Comparison of ENCODE assay signal across 8 cellular contexts in genomic region chr10:69123747-69124557, GRCh38. TPM values are rescaled to one million over a fixed set of nuclear protein-coding genes. Genes with fewer than 3 reads are reported as not detected.
A peak's percentile ranks its signal among the peaks of the same experiment; 100 is the strongest.
DNase-seq lines count a peak whose midpoint lies in the region; ATAC-seq and TF ChIP-seq lines count a peak whose summit lies in the region.

VPS26A (plus strand) TSS chr10:69124178; CDS start chr10:69124278, 100 bp downstream.

- peak within 1 kb of the TSS; percentile 86 to 97 (median 93) for H3K27ac ChIP-seq in BLaER1 treated with 17β-estradiol and CSF1 and Interleukin-3, amounts not matched to agents 10 nM and 100 nM
- peak within 1 kb of the TSS; percentile 96 for H3K27ac ChIP-seq in colonic mucosa
- H3K27ac ChIP-seq in layer of hippocampus (ENCODE audit: low read depth, low read length): peak within 1 kb of the TSS; percentile 91

- no peaks in the 10 kb centered on the region for H3K9me3 ChIP-seq in BLaER1 treated with 17β-estradiol and CSF1 and Interleukin-3, amounts not matched to agents 10 nM and 100 nM (replicated peaks in 1 of 11)
- no peaks in the 10 kb centered on the region for H3K9me3 ChIP-seq in colonic mucosa

- H3K36me3 ChIP-seq in BLaER1 treated with 17β-estradiol and CSF1 and Interleukin-3, amounts not matched to agents 10 nM and 100 nM: 0 out of 22 replicates have a peak, but pooled peaks cover 0 to 9% (median 0%) of the 10 kb centered on the region in 11 experiments
- no peaks in the 10 kb centered on the region for H3K36me3 ChIP-seq in colonic mucosa

- ATAC-seq in GM19324 (IDR thresholded peaks at IDR 0.05; ENCODE audit: low FRiP score, unreplicated experiment): peak; percentile 89
- ATAC-seq in HG03469 (IDR thresholded peaks at IDR 0.05; ENCODE audit: unreplicated experiment): peak; percentile 63

- H4K20me1 ChIP-seq in BLaER1 treated with 17β-estradiol and CSF1 and Interleukin-3, amounts not matched to agents 10 nM and 100 nM: peaks cover 31 to 49% (median 42%) of the 10 kb centered on the region in 11 experiments; a peak in 21 of 22 replicates

- peak within 1 kb of the TSS; percentile 84 to 98 (median 94) for H3K9ac ChIP-seq in BLaER1 treated with 17β-estradiol and CSF1 and Interleukin-3, amounts not matched to agents 10 nM and 100 nM
- H3K9ac ChIP-seq in colonic mucosa (ENCODE audit: low read depth in 2 of 2, low read length in 2 of 2): peak within 1 kb of the TSS; percentile 87 to 89

- peaks cover 22 to 56% (median 34%) of the 10 kb centered on the region in 10 experiments for H3K4me1 ChIP-seq in BLaER1 treated with 17β-estradiol and CSF1 and Interleukin-3, amounts not matched to agents 10 nM and 100 nM
- no peaks in the 10 kb centered on the region for H3K4me1 ChIP-seq in colonic mucosa

- peak within 1 kb of the TSS; percentile 77 to 99 (median 96) for H3K4me3 ChIP-seq in BLaER1 treated with 17β-estradiol and CSF1 and Interleukin-3, amounts not matched to agents 10 nM and 100 nM
- peak within 1 kb of the TSS; percentile 89 for H3K4me3 ChIP-seq in colonic mucosa

- no peak for TF ChIP-seq CTCF in colonic mucosa (IDR thresholded peaks at IDR 0.05)

- no peaks in the 10 kb centered on the region for H3K27me3 ChIP-seq in BLaER1 treated with 17β-estradiol and CSF1 and Interleukin-3, amounts not matched to agents 10 nM and 100 nM
- H3K27me3 ChIP-seq in colonic mucosa (no peaks in the 10 kb centered on the region), layer of hippocampus (ENCODE audit: control insufficient read depth, insufficient read depth, low read length) (no peaks in the 10 kb centered on the region)

- intact Hi-C loops in colonic mucosa (cut with DNase I): no loop called here

- H3K4me2 ChIP-seq in BLaER1 treated with 17β-estradiol and CSF1 and Interleukin-3, amounts not matched to agents 10 nM and 100 nM: peak within 1 kb of the TSS; percentile 79 to 96 (median 91)

- DNase-seq in NCI-H526 (lab: John Stamatoyannopoulos, UW) (peak; percentile 87 to 97), colonic mucosa (peak; percentile 99)
- DNase-seq in activated CD4-positive, alpha-beta T cell treated with anti-CD3 and anti-CD28 coated beads for 48 hours: peak; percentile 99
- DNase-seq in stimulated activated CD4-positive, alpha-beta T cell treated with anti-CD3 and anti-CD28 coated beads, Interleukin-1b, Interleukin-23, amount 100 ng/mL, for 4 hours (ENCODE audit: low read depth in 2 of 2): peak; percentile 98 to 99

RNA-seq across cellular contexts. Expression of gene VPS26A, which starts in this region (rescaled TPM):
- 10 to 100 TPM; 61.4 to 62.7 TPM for total RNA-seq in colonic mucosa

Comparison
In these comparisons a context has a peak if more than half of its experiments do, and no peak if none do; other contexts are left out.
1. Peak in every context shown above with its lines: DNase-seq, ATAC-seq, H3K4me3 ChIP-seq and H3K27ac ChIP-seq.